In the genomic region with DNA sequence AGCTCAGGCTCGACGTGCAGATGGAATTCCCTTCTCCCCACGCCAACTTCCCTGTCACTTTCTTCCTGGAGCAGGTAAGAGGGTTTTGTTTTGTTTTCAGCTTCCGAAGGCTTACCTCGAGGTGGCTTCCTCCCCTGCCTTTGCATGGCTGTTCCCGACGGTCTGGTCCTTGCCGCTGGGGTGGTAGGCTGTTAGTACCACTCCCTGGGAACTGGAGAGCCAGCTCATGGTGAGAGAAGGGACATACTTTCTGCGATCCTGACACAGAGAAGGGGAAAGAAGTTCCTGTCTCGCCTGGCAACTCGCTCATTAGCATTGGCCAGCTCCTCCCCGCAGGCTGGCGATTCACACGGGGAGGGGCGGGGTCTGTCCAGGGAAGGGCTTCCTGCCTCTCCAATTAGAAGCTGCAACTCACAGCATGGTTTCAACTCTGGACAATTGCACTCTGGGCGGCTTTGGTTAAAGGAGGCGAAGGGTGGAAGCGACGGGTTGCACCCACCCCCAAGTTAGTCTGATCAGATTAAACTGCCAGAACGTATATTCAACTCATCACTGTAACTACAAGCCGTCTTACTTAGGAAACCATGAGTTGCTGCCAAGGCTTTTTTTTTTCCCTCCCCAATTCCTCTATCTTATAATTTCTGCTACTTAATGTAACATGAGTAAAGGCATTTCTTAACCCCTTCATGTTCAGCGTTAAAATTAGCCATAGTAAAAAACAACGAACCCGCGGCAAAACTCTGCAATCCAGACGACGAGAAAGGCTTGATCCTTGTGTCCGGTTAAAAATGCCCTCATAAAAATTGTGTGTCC, we compare ENCODE assay signal across 8 cellular contexts. TPM values are rescaled to one million over a fixed set of nuclear protein-coding genes. Genes with fewer than 3 reads are reported as not detected.
A peak's percentile ranks its signal among the peaks of the same experiment; 100 is the strongest.
DNase-seq lines count a peak whose midpoint lies in the region; ATAC-seq, FAIRE-seq and TF ChIP-seq lines count a peak whose summit lies in the region.

A gene with protein sequence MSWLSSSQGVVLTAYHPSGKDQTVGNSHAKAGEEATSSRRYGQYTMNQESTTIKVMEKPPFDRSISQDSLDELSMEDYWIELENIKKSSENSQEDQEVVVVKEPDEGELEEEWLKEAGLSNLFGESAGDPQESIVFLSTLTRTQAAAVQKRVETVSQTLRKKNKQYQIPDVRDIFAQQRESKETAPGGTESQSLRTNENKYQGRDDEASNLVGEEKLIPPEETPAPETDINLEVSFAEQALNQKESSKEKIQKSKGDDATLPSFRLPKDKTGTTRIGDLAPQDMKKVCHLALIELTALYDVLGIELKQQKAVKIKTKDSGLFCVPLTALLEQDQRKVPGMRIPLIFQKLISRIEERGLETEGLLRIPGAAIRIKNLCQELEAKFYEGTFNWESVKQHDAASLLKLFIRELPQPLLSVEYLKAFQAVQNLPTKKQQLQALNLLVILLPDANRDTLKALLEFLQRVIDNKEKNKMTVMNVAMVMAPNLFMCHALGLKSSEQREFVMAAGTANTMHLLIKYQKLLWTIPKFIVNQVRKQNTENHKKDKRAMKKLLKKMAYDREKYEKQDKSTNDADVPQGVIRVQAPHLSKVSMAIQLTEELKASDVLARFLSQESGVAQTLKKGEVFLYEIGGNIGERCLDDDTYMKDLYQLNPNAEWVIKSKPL (minus strand): TSS at position 269 of the 813 bp plus-strand sequence. CDS start 41 bp downstream, at position 228.

- H3K27me3 ChIP-seq in keratinocyte (ENCODE audit: control insufficient read depth, extremely low read depth, insufficient read depth, low read length): no peaks in the 10 kb centered on the region

- dilution Hi-C loops in keratinocyte (cut with MboI; ENCODE audit: extremely low pct_ligation_motif_present, low sequenced_read_pairs): no loop called here

- H3K9me3 ChIP-seq in keratinocyte (ENCODE audit: control insufficient read depth, low read depth, low read length): no peaks in the 10 kb centered on the region

- H3K4me2 ChIP-seq in keratinocyte (ENCODE audit: control insufficient read depth, extremely low read depth, insufficient read depth, low read depth, low read length): peak within 1 kb of the TSS; percentile 73

- H3K27ac ChIP-seq in keratinocyte (ENCODE audit: control insufficient read depth, insufficient read depth, low read length): peak within 1 kb of the TSS; percentile 76

- peak within 1 kb of the TSS; percentile 70 for H2AFZ ChIP-seq in keratinocyte (ENCODE audit: control insufficient read depth, low read length)

- H3K9me3 Mint-ChIP-seq in activated B cell treated with CpG ODN at 0.5 μM for 24 hours: no peaks in the 10 kb centered on the region
- H3K9me3 Mint-ChIP-seq in central memory CD8-positive, alpha-beta T cell: no peaks in the 10 kb centered on the region

- H3K27me3 Mint-ChIP-seq in activated B cell treated with CpG ODN at 0.5 μM for 24 hours: no peaks in the 10 kb centered on the region
- H3K27me3 Mint-ChIP-seq in central memory CD8-positive, alpha-beta T cell: no peaks in the 10 kb centered on the region

- H3K36me3 ChIP-seq in keratinocyte (ENCODE audit: control insufficient read depth in 2 of 2, extremely low read depth in 1 of 2, insufficient read depth in 2 of 2, low read length in 2 of 2): peaks cover 0 to 13% of the 10 kb centered on the region in 2 experiments

- peaks cover 47% of the 10 kb centered on the region for H3K79me2 ChIP-seq in keratinocyte (ENCODE audit: control insufficient read depth, insufficient read depth, low read length)

- POLR2A ChIA-PET in activated B cell treated with CpG ODN at 0.5 μM for 24 hours (lab: Charles Lee): interaction anchor here (0.6 to 2.0 kb wide), 6 partner anchors 10 to 405 kb away, joined by 3 to 10 read pairs (median 4); no protein-coding TSS in a partner anchor

- H3K36me3 Mint-ChIP-seq in activated B cell treated with CpG ODN at 0.5 μM for 24 hours (ENCODE audit: low read depth): peaks cover 13% of the 10 kb centered on the region
- H3K36me3 Mint-ChIP-seq in central memory CD8-positive, alpha-beta T cell (ENCODE audit: insufficient read depth): peaks cover under 1% of the 10 kb centered on the region

- peak within 1 kb of the TSS; percentile 51 to 96 (median 90) for H3K4me3 ChIP-seq in keratinocyte (ENCODE audit: control insufficient read depth in 2 of 3, extremely low read depth in 1 of 3, insufficient read depth in 2 of 3, low read depth in 1 of 3, low read length in 3 of 3)

- DNase-seq in NCI-H1092 treated with DMSO at 0.1 percent for 48 hours (lab: John Stamatoyannopoulos, UW) (peak; percentile 3), NCI-H1092 (lab: John Stamatoyannopoulos, UW) (no peak), NCI-H2081 treated with DMSO at 0.1 percent for 48 hours (lab: John Stamatoyannopoulos, UW) (peak; percentile 14), activated B cell treated with CpG ODN at 0.5 μM for 24 hours (peak; percentile 70), keratinocyte (ENCODE audit: low read depth, low spot score) (no peak)
- peak; percentile 33 to 51 for DNase-seq in central memory CD8-positive, alpha-beta T cell (ENCODE audit: low spot score in 2 of 2)
- DNase-seq in stimulated activated CD4-positive, alpha-beta T cell treated with anti-CD3 and anti-CD28 coated beads, Interleukin-15, amount 100 ng/mL, for 1 hour (ENCODE audit: low read depth in 1 of 2, low spot score in 1 of 2): peak; percentile 45 to 50

- no peak for TF ChIP-seq CTCF in activated B cell treated with CpG ODN at 0.5 μM for 24 hours (IDR thresholded peaks at IDR 0.05)
- TF ChIP-seq CTCF in keratinocyte (optimal IDR thresholded peaks at IDR 0.05 in 1 of 3, IDR thresholded peaks at IDR 0.05 in 1 of 3, conservative IDR thresholded peaks at IDR 0.05 in 1 of 3; ENCODE audit: extremely low read depth in 1 of 3, insufficient read depth in 2 of 3, low read length in 3 of 3): no peak

- H4K20me1 ChIP-seq in keratinocyte (ENCODE audit: control insufficient read depth, extremely low read depth, insufficient read depth, low read length): no peaks in the 10 kb centered on the region

- CTCF ChIA-PET in activated B cell treated with CpG ODN at 0.5 μM for 24 hours (lab: Charles Lee): interaction anchor here (0.7 to 2.3 kb wide), 5 partner anchors 22 to 40 kb away, joined by 3 to 5 read pairs (median 3); no protein-coding TSS in a partner anchor

- peaks cover 47% of the 10 kb centered on the region for H3K4me1 Mint-ChIP-seq in activated B cell treated with CpG ODN at 0.5 μM for 24 hours
- peaks cover 49% of the 10 kb centered on the region for H3K4me1 Mint-ChIP-seq in central memory CD8-positive, alpha-beta T cell

- no peaks in the 10 kb centered on the region for H3K9me1 ChIP-seq in keratinocyte (ENCODE audit: control insufficient read depth, extremely low read depth, insufficient read depth, low read length)

- peak within 1 kb of the TSS; percentile 93 for H3K27ac Mint-ChIP-seq in activated B cell treated with CpG ODN at 0.5 μM for 24 hours
- H3K27ac Mint-ChIP-seq in central memory CD8-positive, alpha-beta T cell (ENCODE audit: low read depth): peak within 1 kb of the TSS; percentile 96

- peak; percentile 79 for FAIRE-seq in keratinocyte (lab: Jason Lieb, UNC)

- intact Hi-C loops in activated B cell treated with CpG ODN at 0.5 μM for 24 hours (cut with micrococcal nuclease): loop anchor here (1.0 to 5.0 kb wide), 3 partner anchors 26 to 88 kb away; no protein-coding TSS in a partner anchor

- peak within 1 kb of the TSS; percentile 81 for H3K9ac ChIP-seq in keratinocyte (ENCODE audit: control insufficient read depth, extremely low read depth, insufficient read depth, low read length)

- peak within 1 kb of the TSS; percentile 98 for H3K4me3 Mint-ChIP-seq in activated B cell treated with CpG ODN at 0.5 μM for 24 hours
- H3K4me3 Mint-ChIP-seq in central memory CD8-positive, alpha-beta T cell: peak within 1 kb of the TSS; percentile 100

- H3K4me1 ChIP-seq in keratinocyte (ENCODE audit: control insufficient read depth, extremely low read depth, insufficient read depth, low read length): peaks cover 25% of the 10 kb centered on the region

- peak; percentile 94 for ATAC-seq in HG02840 (IDR thresholded peaks at IDR 0.05; ENCODE audit: low FRiP score, unreplicated experiment)
- ATAC-seq in activated B cell treated with CpG ODN at 0.5 μM for 24 hours (ENCODE audit: low read depth): peak; percentile 97
- peak; percentile 88 for ATAC-seq in central memory CD8-positive, alpha-beta T cell (replicated peaks; ENCODE audit: extremely low read depth, poor library complexity, severe bottlenecking)

RNA-seq across cellular contexts. Expression of the gene that starts here (rescaled TPM):
- total RNA-seq in activated B cell treated with CpG ODN at 0.5 μM for 24 hours: 7.9 and 9.0 TPM in 2 replicates
- 7.1 to 22.0 TPM (median 17.7 TPM) in 3 replicates for polyA plus RNA-seq in keratinocyte
- 2.6 TPM for polyA plus RNA-seq in keratinocyte (2011; ENCODE audit: low read depth)
- 8.0 and 12.3 TPM in 2 replicates for polyA plus RNA-seq in keratinocyte (2011; cell fraction: cytosol; rRNA removed)
- polyA plus RNA-seq in keratinocyte (2011; cell fraction: nucleus; rRNA removed): 6.6 and 7.7 TPM in 2 replicates
- 2.5 and 24.4 TPM in 2 replicates for polyA plus RNA-seq in keratinocyte (2012; ENCODE audit: low replicate concordance)
- 6.2 to 21.2 TPM (median 11.5 TPM) in 3 replicates for polyA minus RNA-seq in keratinocyte
- polyA minus RNA-seq in keratinocyte (2011; cell fraction: cytosol; rRNA and poly(A)+ RNA removed): 11.3 TPM
- 10.1 and 18.2 TPM in 2 replicates for polyA minus RNA-seq in keratinocyte (2011; cell fraction: nucleus; rRNA and poly(A)+ RNA removed)

Comparison
In these comparisons a context has a peak if more than half of its experiments do, and no peak if none do; other contexts are left out.
1. DNase-seq: peak in NCI-H1092 treated with DMSO at 0.1 percent for 48 hours (single experiment), NCI-H2081 treated with DMSO at 0.1 percent for 48 hours (single experiment), activated B cell treated with CpG ODN at 0.5 μM for 24 hours (single experiment), central memory CD8-positive, alpha-beta T cell (2 of 2) and stimulated activated CD4-positive, alpha-beta T cell treated with anti-CD3 and anti-CD28 coated beads, Interleukin-15, amount 100 ng/mL, for 1 hour (2 of 2); none in NCI-H1092 (single experiment) and keratinocyte (single experiment).
2. Peak in every context shown above with its lines, with median percentiles within 50 percentile points of each other: ATAC-seq.